2 cellular contexts compared by ENCODE assay signal in the genomic region with DNA sequence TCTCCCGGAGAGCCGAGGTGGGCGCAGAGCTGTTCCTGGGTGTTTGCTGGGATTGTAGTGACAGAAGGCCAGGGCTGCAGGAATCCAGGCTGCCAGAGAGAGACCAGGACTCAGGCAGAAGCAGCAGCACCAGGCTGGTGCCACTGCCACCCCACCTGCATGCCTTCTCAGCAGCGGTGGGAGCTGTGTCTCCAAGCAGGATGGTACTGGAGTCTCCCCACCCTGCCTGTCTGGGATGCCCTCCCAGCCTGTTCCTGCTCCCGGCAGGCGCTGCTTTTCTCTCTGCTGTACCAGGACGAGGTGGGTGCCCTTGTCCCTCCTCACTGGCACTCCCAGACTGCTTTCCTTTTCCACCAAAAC.
TF ChIP-seq lines count a peak whose summit lies in the region.

No MANE protein-coding gene starts in this region.

TF ChIP-seq in GM23338, 12 proteins besides CTCF, POLR2A, EP300 and RAD21:
- TF ChIP-seq, protein P1, sequence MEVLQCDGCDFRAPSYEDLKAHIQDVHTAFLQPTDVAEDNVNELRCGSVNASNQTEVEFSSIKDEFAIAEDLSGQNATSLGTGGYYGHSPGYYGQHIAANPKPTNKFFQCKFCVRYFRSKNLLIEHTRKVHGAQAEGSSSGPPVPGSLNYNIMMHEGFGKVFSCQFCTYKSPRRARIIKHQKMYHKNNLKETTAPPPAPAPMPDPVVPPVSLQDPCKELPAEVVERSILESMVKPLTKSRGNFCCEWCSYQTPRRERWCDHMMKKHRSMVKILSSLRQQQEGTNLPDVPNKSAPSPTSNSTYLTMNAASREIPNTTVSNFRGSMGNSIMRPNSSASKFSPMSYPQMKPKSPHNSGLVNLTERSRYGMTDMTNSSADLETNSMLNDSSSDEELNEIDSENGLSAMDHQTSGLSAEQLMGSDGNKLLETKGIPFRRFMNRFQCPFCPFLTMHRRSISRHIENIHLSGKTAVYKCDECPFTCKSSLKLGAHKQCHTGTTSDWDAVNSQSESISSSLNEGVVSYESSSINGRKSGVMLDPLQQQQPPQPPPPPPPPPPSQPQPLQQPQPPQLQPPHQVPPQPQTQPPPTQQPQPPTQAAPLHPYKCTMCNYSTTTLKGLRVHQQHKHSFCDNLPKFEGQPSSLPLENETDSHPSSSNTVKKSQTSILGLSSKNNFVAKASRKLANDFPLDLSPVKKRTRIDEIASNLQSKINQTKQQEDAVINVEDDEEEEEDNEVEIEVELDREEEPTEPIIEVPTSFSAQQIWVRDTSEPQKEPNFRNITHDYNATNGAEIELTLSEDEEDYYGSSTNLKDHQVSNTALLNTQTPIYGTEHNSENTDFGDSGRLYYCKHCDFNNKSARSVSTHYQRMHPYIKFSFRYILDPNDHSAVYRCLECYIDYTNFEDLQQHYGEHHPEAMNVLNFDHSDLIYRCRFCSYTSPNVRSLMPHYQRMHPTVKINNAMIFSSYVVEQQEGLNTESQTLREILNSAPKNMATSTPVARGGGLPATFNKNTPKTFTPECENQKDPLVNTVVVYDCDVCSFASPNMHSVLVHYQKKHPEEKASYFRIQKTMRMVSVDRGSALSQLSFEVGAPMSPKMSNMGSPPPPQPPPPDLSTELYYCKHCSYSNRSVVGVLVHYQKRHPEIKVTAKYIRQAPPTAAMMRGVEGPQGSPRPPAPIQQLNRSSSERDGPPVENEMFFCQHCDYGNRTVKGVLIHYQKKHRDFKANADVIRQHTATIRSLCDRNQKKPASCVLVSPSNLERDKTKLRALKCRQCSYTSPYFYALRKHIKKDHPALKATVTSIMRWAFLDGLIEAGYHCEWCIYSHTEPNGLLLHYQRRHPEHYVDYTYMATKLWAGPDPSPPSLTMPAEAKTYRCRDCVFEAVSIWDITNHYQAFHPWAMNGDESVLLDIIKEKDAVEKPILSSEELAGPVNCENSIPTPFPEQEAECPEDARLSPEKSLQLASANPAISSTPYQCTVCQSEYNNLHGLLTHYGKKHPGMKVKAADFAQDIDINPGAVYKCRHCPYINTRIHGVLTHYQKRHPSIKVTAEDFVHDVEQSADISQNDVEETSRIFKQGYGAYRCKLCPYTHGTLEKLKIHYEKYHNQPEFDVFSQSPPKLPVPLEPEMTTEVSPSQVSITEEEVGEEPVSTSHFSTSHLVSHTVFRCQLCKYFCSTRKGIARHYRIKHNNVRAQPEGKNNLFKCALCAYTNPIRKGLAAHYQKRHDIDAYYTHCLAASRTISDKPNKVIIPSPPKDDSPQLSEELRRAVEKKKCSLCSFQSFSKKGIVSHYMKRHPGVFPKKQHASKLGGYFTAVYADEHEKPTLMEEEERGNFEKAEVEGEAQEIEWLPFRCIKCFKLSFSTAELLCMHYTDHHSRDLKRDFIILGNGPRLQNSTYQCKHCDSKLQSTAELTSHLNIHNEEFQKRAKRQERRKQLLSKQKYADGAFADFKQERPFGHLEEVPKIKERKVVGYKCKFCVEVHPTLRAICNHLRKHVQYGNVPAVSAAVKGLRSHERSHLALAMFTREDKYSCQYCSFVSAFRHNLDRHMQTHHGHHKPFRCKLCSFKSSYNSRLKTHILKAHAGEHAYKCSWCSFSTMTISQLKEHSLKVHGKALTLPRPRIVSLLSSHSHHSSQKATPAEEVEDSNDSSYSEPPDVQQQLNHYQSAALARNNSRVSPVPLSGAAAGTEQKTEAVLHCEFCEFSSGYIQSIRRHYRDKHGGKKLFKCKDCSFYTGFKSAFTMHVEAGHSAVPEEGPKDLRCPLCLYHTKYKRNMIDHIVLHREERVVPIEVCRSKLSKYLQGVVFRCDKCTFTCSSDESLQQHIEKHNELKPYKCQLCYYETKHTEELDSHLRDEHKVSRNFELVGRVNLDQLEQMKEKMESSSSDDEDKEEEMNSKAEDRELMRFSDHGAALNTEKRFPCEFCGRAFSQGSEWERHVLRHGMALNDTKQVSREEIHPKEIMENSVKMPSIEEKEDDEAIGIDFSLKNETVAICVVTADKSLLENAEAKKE (CRISPR knock-in tag; IDR thresholded peaks at IDR 0.05), result no peak
- no peak for TF ChIP-seq EZH2 (IDR thresholded peaks at IDR 0.05; ENCODE audit: low read depth, unreplicated experiment)
- TF ChIP-seq CREB1 (CRISPR knock-in tag; IDR thresholded peaks at IDR 0.05; ENCODE audit: low read depth), result no peak

TF ChIP-seq in H1, 55 proteins besides CTCF, POLR2A, EP300 and RAD21:
- TF ChIP-seq SP2 (IDR thresholded peaks at IDR 0.05; ENCODE audit: low read length) (no peak), RFX5 (IDR thresholded peaks at IDR 0.05; ENCODE audit: borderline replicate concordance, low read depth, low read length) (no peak), BCL11A (IDR thresholded peaks at IDR 0.05; ENCODE audit: low read depth in 2 of 2, low read length in 2 of 2) (no peak), POLR2AphosphoS5 (IDR thresholded peaks at IDR 0.05; ENCODE audit: low read depth, low read length) (no peak), CBX8 (IDR thresholded peaks at IDR 0.05; ENCODE audit: borderline replicate concordance, low read depth, low read length) (no peak), GABPA (IDR thresholded peaks at IDR 0.05; ENCODE audit: borderline replicate concordance, insufficient read depth, low read length) (no peak), ZNF274 (IDR thresholded peaks at IDR 0.05; ENCODE audit: borderline replicate concordance, extremely low read depth, low read length) (no peak), CEBPB (IDR thresholded peaks at IDR 0.05; ENCODE audit: low read depth, low read length) (no peak), TBP (IDR thresholded peaks at IDR 0.05; ENCODE audit: low read depth, low read length) (no peak), POU5F1 (IDR thresholded peaks at IDR 0.05; ENCODE audit: low read depth, low read length) (no peak), FOSL1 (IDR thresholded peaks at IDR 0.05; ENCODE audit: insufficient read depth, low read depth, low read length) (no peak), SP4 (IDR thresholded peaks at IDR 0.05; ENCODE audit: low read length) (no peak)
- TF ChIP-seq, protein P2, sequence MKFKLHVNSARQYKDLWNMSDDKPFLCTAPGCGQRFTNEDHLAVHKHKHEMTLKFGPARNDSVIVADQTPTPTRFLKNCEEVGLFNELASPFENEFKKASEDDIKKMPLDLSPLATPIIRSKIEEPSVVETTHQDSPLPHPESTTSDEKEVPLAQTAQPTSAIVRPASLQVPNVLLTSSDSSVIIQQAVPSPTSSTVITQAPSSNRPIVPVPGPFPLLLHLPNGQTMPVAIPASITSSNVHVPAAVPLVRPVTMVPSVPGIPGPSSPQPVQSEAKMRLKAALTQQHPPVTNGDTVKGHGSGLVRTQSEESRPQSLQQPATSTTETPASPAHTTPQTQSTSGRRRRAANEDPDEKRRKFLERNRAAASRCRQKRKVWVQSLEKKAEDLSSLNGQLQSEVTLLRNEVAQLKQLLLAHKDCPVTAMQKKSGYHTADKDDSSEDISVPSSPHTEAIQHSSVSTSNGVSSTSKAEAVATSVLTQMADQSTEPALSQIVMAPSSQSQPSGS (IDR thresholded peaks at IDR 0.05; ENCODE audit: low read length), result no peak
- TF ChIP-seq, protein P3, sequence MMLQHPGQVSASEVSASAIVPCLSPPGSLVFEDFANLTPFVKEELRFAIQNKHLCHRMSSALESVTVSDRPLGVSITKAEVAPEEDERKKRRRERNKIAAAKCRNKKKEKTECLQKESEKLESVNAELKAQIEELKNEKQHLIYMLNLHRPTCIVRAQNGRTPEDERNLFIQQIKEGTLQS (IDR thresholded peaks at IDR 0.05; ENCODE audit: insufficient read depth, low read depth, low read length), result no peak
